Comparison of ENCODE assay signal across 17 cellular contexts in the genomic region with DNA sequence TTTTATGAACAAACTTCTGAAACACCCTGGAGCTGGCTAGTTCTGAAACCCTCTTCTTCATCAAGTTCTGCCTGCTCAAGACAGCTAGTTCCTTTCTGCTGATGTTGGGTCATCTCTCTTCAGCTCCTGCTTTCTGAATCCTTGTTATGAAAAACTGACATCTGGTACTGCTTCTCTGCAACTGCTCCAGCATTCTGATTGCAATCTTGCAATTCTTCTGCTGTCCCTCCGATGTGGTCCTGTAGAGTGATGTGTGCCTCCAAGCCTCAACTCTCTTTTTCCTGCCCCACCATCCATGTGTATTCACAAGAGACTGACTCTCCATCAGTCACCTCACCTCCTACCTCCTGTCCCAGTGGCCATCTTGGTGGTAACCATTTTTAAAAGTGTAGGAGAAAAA.
"Had no signal": no experiment of that assay in that cellular context is flagged by ENCODE, and none has a peak within 500 bp of the region (broad histone marks: within the 10 kb centered on the region; RNA-seq: fewer than 3 reads in every experiment).

No MANE protein-coding gene starts in this region.

- H3K27me3 ChIP-seq: colonic mucosa, ovary, right atrium auricular region, testis, tibial nerve, upper lobe of right lung had no signal

- H3K27ac ChIP-seq: colonic mucosa, ovary, right atrium auricular region, testis, tibial nerve, upper lobe of right lung had no signal

- H3K4me3 Mint-ChIP-seq: natural killer cell; neural crest cell; stimulated activated memory B cell treated with anti-CD40 and anti-IgM and Interleukin-4, amounts not matched to agents 10 μg/mL and 1 μg/mL and 100 μg/mL, for 72 hours; stimulated activated naive CD8-positive, alpha-beta T cell treated with anti-CD3 and anti-CD28 coated beads, Interleukin-15, Interleukin-2, amounts not matched to agents 100 ng/mL and 50 ng/mL, for 24 hours had no signal

- H3K4me3 ChIP-seq: colonic mucosa, esophagus squamous epithelium, ovary, right atrium auricular region, testis, tibial nerve, upper lobe of right lung had no signal

- H3K27me3 Mint-ChIP-seq: stimulated activated naive CD8-positive, alpha-beta T cell treated with anti-CD3 and anti-CD28 coated beads, Interleukin-15, Interleukin-2, amounts not matched to agents 100 ng/mL and 50 ng/mL, for 24 hours had no signal

- DNase-seq: colonic mucosa; dermis blood vessel endothelial cell; esophagus squamous epithelium; foreskin melanocyte; islet precursor cell; mammary epithelial cell; natural killer cell; ovary; stimulated activated CD4-positive, alpha-beta T cell treated with anti-CD3 and anti-CD28 coated beads, Interleukin-4, amount 100 ng/mL, for 1 hour; stimulated activated CD8-positive, alpha-beta memory T cell treated with anti-CD3 and anti-CD28 coated beads, Interleukin-4, amount 100 ng/mL, for 48 hours; testis; upper lobe of right lung had no signal

- H3K9me3 ChIP-seq: colonic mucosa, esophagus squamous epithelium, ovary, right atrium auricular region, testis, tibial nerve, upper lobe of right lung had no signal

- H3K36me3 Mint-ChIP-seq: natural killer cell; stimulated activated memory B cell treated with anti-CD40 and anti-IgM and Interleukin-4, amounts not matched to agents 10 μg/mL and 1 μg/mL and 100 μg/mL, for 72 hours had no signal

- H3K4me1 Mint-ChIP-seq: natural killer cell; stimulated activated memory B cell treated with anti-CD40 and anti-IgM and Interleukin-4, amounts not matched to agents 10 μg/mL and 1 μg/mL and 100 μg/mL, for 72 hours had no signal

- H3K27ac Mint-ChIP-seq: natural killer cell; stimulated activated memory B cell treated with anti-CD40 and anti-IgM and Interleukin-4, amounts not matched to agents 10 μg/mL and 1 μg/mL and 100 μg/mL, for 72 hours; stimulated activated naive CD8-positive, alpha-beta T cell treated with anti-CD3 and anti-CD28 coated beads, Interleukin-15, Interleukin-2, amounts not matched to agents 100 ng/mL and 50 ng/mL, for 24 hours had no signal

- H3K36me3 ChIP-seq: colonic mucosa, ovary had no signal

- H3K4me1 ChIP-seq: colonic mucosa, esophagus squamous epithelium, right atrium auricular region, testis, upper lobe of right lung had no signal

- H3K9me3 Mint-ChIP-seq: natural killer cell; stimulated activated memory B cell treated with anti-CD40 and anti-IgM and Interleukin-4, amounts not matched to agents 10 μg/mL and 1 μg/mL and 100 μg/mL, for 72 hours; stimulated activated naive CD8-positive, alpha-beta T cell treated with anti-CD3 and anti-CD28 coated beads, Interleukin-15, Interleukin-2, amounts not matched to agents 100 ng/mL and 50 ng/mL, for 24 hours had no signal
